ENCODE assay signal across 11 cellular contexts in genomic region chr10:47257396-47258120, GRCh38. TPM values are rescaled to one million over a fixed set of nuclear protein-coding genes. Genes with fewer than 3 reads are reported as not detected.
A peak's percentile ranks its signal among the peaks of the same experiment; 100 is the strongest.
DNase-seq lines count a peak whose midpoint lies in the region; ATAC-seq lines count a peak whose summit lies in the region.
"Had no signal": no experiment of that assay in that cellular context is flagged by ENCODE, and none has a peak within 500 bp of the region (broad histone marks: within the 10 kb centered on the region; RNA-seq: fewer than 3 reads in every experiment).

No MANE protein-coding gene starts in this region.

- ATAC-seq in naive thymus-derived CD8-positive, alpha-beta T cell, result peak; percentile 65 to 77
- ATAC-seq in HG02623 (IDR thresholded peaks at IDR 0.05; ENCODE audit: unreplicated experiment), result no peak
- no peak for ATAC-seq in Right ventricle myocardium superior (ENCODE audit: poor library complexity)

- peaks cover 78% of the 10 kb centered on the region for H3K4me1 Mint-ChIP-seq in activated naive CD8-positive, alpha-beta T cell (ENCODE audit: low read depth)
- peaks cover 45 to 92% (median 83%) of the 10 kb centered on the region in 4 donors for H3K4me1 Mint-ChIP-seq in naive thymus-derived CD8-positive, alpha-beta T cell

- H3K27ac Mint-ChIP-seq in activated naive CD8-positive, alpha-beta T cell, result peak overlapping the region; percentile 99
- H3K27ac Mint-ChIP-seq in naive thymus-derived CD8-positive, alpha-beta T cell, result peak overlapping the region; percentile 58 to 98 (median 90)

- intact Hi-C loops in Right ventricle myocardium superior (cut with DNase I), result no loop called here

- DNase-seq in EL, result peak; percentile 8
- DNase-seq in Kasumi-1 (lab: John Stamatoyannopoulos, UW), result peak; percentile 97 to 99
- peak in 3 of 10 donors; percentile 37 to 76 (median 69) for DNase-seq in naive thymus-derived CD8-positive, alpha-beta T cell
- no peak for DNase-seq in kidney glomerular epithelial cell (lab: John Stamatoyannopoulos, UW)
- DNase-seq in NCI-H2081 treated with DMSO at 0.1 percent for 48 hours (lab: John Stamatoyannopoulos, UW), result no peak
- DNase-seq in Right ventricle myocardium superior, result no peak
- DNase-seq: NCI-H1105 treated with DMSO at 0.1 percent for 48 hours had no signal

- peaks cover 7% of the 10 kb centered on the region for H3K9me3 Mint-ChIP-seq in activated naive CD8-positive, alpha-beta T cell (ENCODE audit: low read depth)
- peaks cover 0 to 2% (median 0%) of the 10 kb centered on the region in 9 donors for H3K9me3 Mint-ChIP-seq in naive thymus-derived CD8-positive, alpha-beta T cell

- no peaks in the 10 kb centered on the region for H3K27me3 Mint-ChIP-seq in activated naive CD8-positive, alpha-beta T cell
- no peaks in the 10 kb centered on the region for H3K27me3 Mint-ChIP-seq in naive thymus-derived CD8-positive, alpha-beta T cell

- peak overlapping the region; percentile 77 for H3K4me3 Mint-ChIP-seq in activated naive CD8-positive, alpha-beta T cell
- peak overlapping the region; percentile 30 to 77 (median 72) for H3K4me3 Mint-ChIP-seq in naive thymus-derived CD8-positive, alpha-beta T cell

- H3K36me3 Mint-ChIP-seq in activated naive CD8-positive, alpha-beta T cell, result peaks cover 3% of the 10 kb centered on the region
- H3K36me3 Mint-ChIP-seq in naive thymus-derived CD8-positive, alpha-beta T cell, result no peaks in the 10 kb centered on the region

- POLR2A ChIA-PET in naive thymus-derived CD8-positive, alpha-beta T cell (lab: Charles Lee), result interaction anchor here (0.8 to 1.6 kb wide), 6 partner anchors 12 to 92 kb away, joined by 3 to 7 read pairs (median 4); no protein-coding TSS in a partner anchor

RNA-seq across cellular contexts. Expression of gene GDF10, which starts 42.4 kb away (rescaled TPM):
- total RNA-seq in naive thymus-derived CD8-positive, alpha-beta T cell, result under 1 TPM; 0.74 to 0.75 TPM
- under 1 TPM in 2 of 3 donors, not detected in 1; 0.26 to 0.60 TPM for polyA plus RNA-seq in naive thymus-derived CD8-positive, alpha-beta T cell
- total RNA-seq in Right ventricle myocardium superior, result 0.11 TPM
- total RNA-seq: right lobe of liver; T-helper 1 cell treated with Interleukin-12 subunit alpha and Interleukin-12 subunit beta and Interleukin-4 antibody, amounts not matched to agents 30 ng/mL and 1 ng/mL, for 36 hours had no signal

Comparison
In these comparisons a context has a peak if more than half of its experiments do, and no peak if none do; other contexts are left out.
1. DNase-seq: peak in EL (single experiment) and Kasumi-1 (2 of 2); none in kidney glomerular epithelial cell (single experiment), NCI-H2081 treated with DMSO at 0.1 percent for 48 hours (single experiment) and Right ventricle myocardium superior (single experiment).
2. ATAC-seq: peak in naive thymus-derived CD8-positive, alpha-beta T cell (2 of 2); none in HG02623 (single experiment) and Right ventricle myocardium superior (single experiment).